In genomic region chr12:85575115-85576096, GRCh38 we compare ENCODE assay signal across 9 cellular contexts.
DNase-seq lines count a peak whose midpoint lies in the region; ATAC-seq and TF ChIP-seq lines count a peak whose summit lies in the region.
"Had no signal": no experiment of that assay in that cellular context is flagged by ENCODE, and none has a peak within 500 bp of the region (broad histone marks: within the 10 kb centered on the region; RNA-seq: fewer than 3 reads in every experiment).

No MANE protein-coding gene starts in this region.

- TF ChIP-seq EP300 in suprapubic skin (IDR thresholded peaks at IDR 0.05), result no peak

- no peaks in the 10 kb centered on the region for H3K9me3 ChIP-seq in suprapubic skin
- H3K9me3 ChIP-seq: BLaER1 treated with 17β-estradiol and CSF1 and Interleukin-3, amounts not matched to agents 10 nM and 100 nM had no signal

- no peaks in the 10 kb centered on the region for H3K9me3 Mint-ChIP-seq in brain

- H3K36me3 ChIP-seq in suprapubic skin, result no peaks in the 10 kb centered on the region
- H3K36me3 ChIP-seq: BLaER1 treated with 17β-estradiol and CSF1 and Interleukin-3, amounts not matched to agents 10 nM and 100 nM had no signal

- peak; percentile 94 for ATAC-seq in GM21447 (IDR thresholded peaks at IDR 0.05; ENCODE audit: unreplicated experiment)
- peak; percentile 98 for ATAC-seq in HG03558 (IDR thresholded peaks at IDR 0.05; ENCODE audit: extremely low read depth, unreplicated experiment)

- 58% methylated on average over 7 of the region's 7 CpGs for WGBS in suprapubic skin

- TF ChIP-seq CTCF in brain (conservative IDR thresholded peaks at IDR 0.05) (peak; percentile 79 to 82), suprapubic skin (IDR thresholded peaks at IDR 0.05) (peak; percentile 41 to 58)

- H3K27ac ChIP-seq in suprapubic skin, result no peak overlapping the region
- H3K27ac ChIP-seq: BLaER1 treated with 17β-estradiol and CSF1 and Interleukin-3, amounts not matched to agents 10 nM and 100 nM had no signal

- H3K36me3 Mint-ChIP-seq in brain, result no peaks in the 10 kb centered on the region

- no peak overlapping the region for H3K4me3 Mint-ChIP-seq in brain

- no peak overlapping the region for H3K4me3 ChIP-seq in suprapubic skin
- H3K4me3 ChIP-seq: BLaER1 treated with 17β-estradiol and CSF1 and Interleukin-3, amounts not matched to agents 10 nM and 100 nM had no signal

- H3K27me3 ChIP-seq in suprapubic skin, result no peaks in the 10 kb centered on the region
- H3K27me3 ChIP-seq: BLaER1 treated with 17β-estradiol and CSF1 and Interleukin-3, amounts not matched to agents 10 nM and 100 nM had no signal

- no peaks in the 10 kb centered on the region for H3K4me1 ChIP-seq in suprapubic skin
- H3K4me1 ChIP-seq: BLaER1 treated with 17β-estradiol and CSF1 and Interleukin-3, amounts not matched to agents 10 nM and 100 nM had no signal

- TF ChIP-seq POLR2A in suprapubic skin (IDR thresholded peaks at IDR 0.05), result no peak

- H3K27me3 Mint-ChIP-seq in brain, result no peaks in the 10 kb centered on the region

- DNase-seq in NCI-H2171 treated with DMSO at 0.1 percent for 48 hours (lab: John Stamatoyannopoulos, UW), result peak; percentile 42
- no peak for DNase-seq in NCI-H2171 (lab: John Stamatoyannopoulos, UW)
- DNase-seq in NCI-H526 treated with DMSO at 0.1 percent for 48 hours (lab: John Stamatoyannopoulos, UW), result peak; percentile 76
- peak; percentile 64 for DNase-seq in iris pigment epithelial cell (ENCODE audit: low read depth)
- no peak for DNase-seq in suprapubic skin (ENCODE audit: low spot score in 2 of 2)

- no peaks in the 10 kb centered on the region for H3K4me1 Mint-ChIP-seq in brain

- no peak overlapping the region for H3K27ac Mint-ChIP-seq in brain

Comparison
In these comparisons a context has a peak if more than half of its experiments do, and no peak if none do; other contexts are left out.
1. DNase-seq: peak in NCI-H2171 treated with DMSO at 0.1 percent for 48 hours (single experiment), NCI-H526 treated with DMSO at 0.1 percent for 48 hours (single experiment) and iris pigment epithelial cell (single experiment); none in NCI-H2171 (single experiment) and suprapubic skin (0 of 2).